In the genomic region with DNA sequence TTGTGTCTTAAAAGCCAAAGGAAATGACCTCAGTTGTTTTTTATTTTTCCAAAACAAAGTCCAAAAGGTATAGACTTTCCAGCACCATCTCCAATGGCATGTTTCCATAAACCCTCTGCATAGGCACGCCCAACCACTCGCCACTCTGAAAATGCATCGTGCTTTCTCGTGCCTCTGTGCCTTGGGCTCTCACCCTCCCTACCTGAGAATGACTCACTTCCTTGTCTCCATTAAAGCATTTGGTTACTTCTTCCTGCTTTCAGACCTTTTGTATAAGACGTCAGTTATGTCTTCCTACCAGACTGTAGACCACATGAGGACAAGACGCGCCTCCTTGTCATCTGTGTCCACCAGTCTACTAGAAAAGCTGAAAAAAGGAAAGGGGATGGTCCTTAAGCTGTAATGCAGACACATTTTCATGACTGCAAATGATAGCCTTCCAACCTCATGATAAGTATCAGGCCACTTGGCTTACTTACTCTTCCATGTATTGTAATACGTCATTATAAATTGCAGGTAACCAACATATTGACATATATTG, we compare ENCODE assay signal across 30 cellular contexts.
A peak's percentile ranks its signal among the peaks of the same experiment; 100 is the strongest.
DNase-seq lines count a peak whose midpoint lies in the region; ATAC-seq, FAIRE-seq and TF ChIP-seq lines count a peak whose summit lies in the region.
"Had no signal": no experiment of that assay in that cellular context is flagged by ENCODE, and none has a peak within 500 bp of the region (broad histone marks: within the 10 kb centered on the region; RNA-seq: fewer than 3 reads in every experiment).

No MANE protein-coding gene starts in this region.

- no peak for TF ChIP-seq CTCF in RWPE1 (conservative IDR thresholded peaks at IDR 0.05; ENCODE audit: low read depth)
- TF ChIP-seq CTCF in HFFc6 (IDR thresholded peaks at IDR 0.05), result no peak

- H3K9me3 Mint-ChIP-seq in activated naive CD4-positive, alpha-beta T cell treated with anti-CD3 and anti-CD28 coated beads for 36 hours, result no peaks in the 10 kb centered on the region
- H3K9me3 Mint-ChIP-seq in HFFc6, result no peaks in the 10 kb centered on the region
- H3K9me3 Mint-ChIP-seq: dendritic cell treated with granulocyte-macrophage colony-stimulating factor and Interleukin-4, amounts not matched to agents 40 ng/mL and 50 ng/mL, for 4 days had no signal

- no peaks in the 10 kb centered on the region for H3K27me3 Mint-ChIP-seq in activated naive CD4-positive, alpha-beta T cell treated with anti-CD3 and anti-CD28 coated beads for 36 hours (ENCODE audit: low read depth)
- peaks cover 2% of the 10 kb centered on the region for H3K27me3 Mint-ChIP-seq in HFFc6 (ENCODE audit: insufficient read depth)

- no peak overlapping the region for H3K27ac Mint-ChIP-seq in activated naive CD4-positive, alpha-beta T cell treated with anti-CD3 and anti-CD28 coated beads for 36 hours
- no peak overlapping the region for H3K27ac Mint-ChIP-seq in HFFc6
- H3K27ac Mint-ChIP-seq: activated T-cell treated with anti-CD3 and anti-CD28 coated beads, Interleukin-2, amount 50 U/mL, for 72 hours; CD14-positive monocyte; dendritic cell treated with granulocyte-macrophage colony-stimulating factor and Interleukin-4, amounts not matched to agents 40 ng/mL and 50 ng/mL, for 4 days had no signal

- ATAC-seq in esophagus mucosa, result peak; percentile 84
- ATAC-seq: activated T-cell treated with anti-CD3 and anti-CD28 coated beads, Interleukin-2, amount 50 U/mL, for 72 hours; heart left ventricle had no signal

- no peak overlapping the region for H3K4me3 Mint-ChIP-seq in activated naive CD4-positive, alpha-beta T cell treated with anti-CD3 and anti-CD28 coated beads for 36 hours
- no peak overlapping the region for H3K4me3 Mint-ChIP-seq in HFFc6
- H3K4me3 Mint-ChIP-seq: activated T-cell treated with anti-CD3 and anti-CD28 coated beads, Interleukin-2, amount 50 U/mL, for 72 hours; CD14-positive monocyte; dendritic cell treated with granulocyte-macrophage colony-stimulating factor and Interleukin-4, amounts not matched to agents 40 ng/mL and 50 ng/mL, for 4 days had no signal

- H3K36me3 Mint-ChIP-seq in activated naive CD4-positive, alpha-beta T cell treated with anti-CD3 and anti-CD28 coated beads for 36 hours (ENCODE audit: low read depth), result no peaks in the 10 kb centered on the region
- H3K36me3 Mint-ChIP-seq in HFFc6 (ENCODE audit: low read depth), result no peaks in the 10 kb centered on the region
- H3K36me3 Mint-ChIP-seq: CD14-positive monocyte had no signal

- no peak overlapping the region; the same call in 1 of the 2 replicates for H3K27ac ChIP-seq in RWPE1
- H3K27ac ChIP-seq: esophagus muscularis mucosa, heart left ventricle, ovary, SJCRH30 had no signal

- intact Hi-C loops in activated naive CD4-positive, alpha-beta T cell treated with anti-CD3 and anti-CD28 coated beads for 36 hours (cut with micrococcal nuclease), result no loop called here

- CTCF ChIA-PET in activated naive CD4-positive, alpha-beta T cell treated with anti-CD3 and anti-CD28 coated beads for 36 hours (lab: Charles Lee), result no interaction called here
- CTCF ChIA-PET in RWPE1 (lab: Yijun Ruan, JAX), result no interaction called here

- DNase-seq in activated naive CD4-positive, alpha-beta T cell treated with anti-CD3 and anti-CD28 coated beads for 36 hours, result peak; percentile 6
- DNase-seq in activated naive CD4-positive, alpha-beta T cell (lab: John Stamatoyannopoulos, UW), result no peak
- DNase-seq in RWPE1 (ENCODE audit: low spot score), result peak; percentile 60
- DNase-seq in renal cortical epithelial cell (ENCODE audit: low read depth), result peak; percentile 6
- no peak for DNase-seq in GM19239 (ENCODE audit: insufficient read length, low spot score)
- DNase-seq in stimulated activated CD4-positive, alpha-beta T cell treated with anti-CD3 and anti-CD28 coated beads, Interleukin-15, amount 100 ng/mL, for 24 hours, result no peak
- DNase-seq in HFFc6, result no peak
- DNase-seq: activated naive CD4-positive, alpha-beta T cell treated with Interleukin-2 at 50 U/mL for 16 hours; activated T-cell treated with anti-CD3 and anti-CD28 coated beads, Interleukin-2, amount 50 U/mL, for 72 hours; Calu3; DND-41; foreskin fibroblast; heart left ventricle; Karpas-422; NCI-H1436 treated with DMSO at 0.1 percent for 48 hours; NCI-H2081 treated with DMSO at 0.1 percent for 48 hours; NCI-H345; NCI-H69; ovary; SJCRH30; stimulated activated naive CD4-positive, alpha-beta T cell; SW 1271; T1000; uterus had no signal

- peaks cover 3% of the 10 kb centered on the region for H3K4me1 Mint-ChIP-seq in activated naive CD4-positive, alpha-beta T cell treated with anti-CD3 and anti-CD28 coated beads for 36 hours (ENCODE audit: low read depth)
- H3K4me1 Mint-ChIP-seq in HFFc6 (ENCODE audit: low read depth), result no peaks in the 10 kb centered on the region

- no peak for FAIRE-seq in GM19239 (lab: Jason Lieb, UNC)
- FAIRE-seq: A204.1, RCC 7860 had no signal

- POLR2A ChIA-PET in RWPE1 (lab: Yijun Ruan, JAX; ENCODE audit: low non-redundant PET), result no interaction called here

Comparison
In these comparisons a context has a peak if more than half of its experiments do, and no peak if none do; other contexts are left out.
1. DNase-seq: peak in activated naive CD4-positive, alpha-beta T cell treated with anti-CD3 and anti-CD28 coated beads for 36 hours (single experiment), RWPE1 (single experiment) and renal cortical epithelial cell (single experiment); none in activated naive CD4-positive, alpha-beta T cell (0 of 4), GM19239 (single experiment), stimulated activated CD4-positive, alpha-beta T cell treated with anti-CD3 and anti-CD28 coated beads, Interleukin-15, amount 100 ng/mL, for 24 hours (single experiment) and HFFc6 (single experiment).